In genomic region chr11:64842366-64842759, GRCh38 we compare ENCODE assay signal across 15 cellular contexts. TPM values are rescaled to one million over a fixed set of nuclear protein-coding genes. Genes with fewer than 3 reads are reported as not detected.
A peak's percentile ranks its signal among the peaks of the same experiment; 100 is the strongest.
DNase-seq lines count a peak whose midpoint lies in the region; ATAC-seq and TF ChIP-seq lines count a peak whose summit lies in the region.
"Had no signal": no experiment of that assay in that cellular context is flagged by ENCODE, and none has a peak within 500 bp of the region (broad histone marks: within the 10 kb centered on the region; RNA-seq: fewer than 3 reads in every experiment).

No MANE protein-coding gene starts in this region.

- H3K36me3 Mint-ChIP-seq in Caco-2 (ENCODE audit: insufficient read depth, unreplicated experiment), result peaks cover 38% of the 10 kb centered on the region

- H3K27me3 ChIP-seq in Caco-2 (replicated peaks; ENCODE audit: control insufficient read depth, insufficient read depth, low read length) (no peaks in the 10 kb centered on the region), PC-3 (ENCODE audit: low read length) (no peaks in the 10 kb centered on the region), esophagus (ENCODE audit: control insufficient read depth in 1 of 2, insufficient read depth in 2 of 2, low read length in 2 of 2) (no peaks in the 10 kb centered on the region), trophoblast cell (ENCODE audit: insufficient read depth, low read length) (no peaks in the 10 kb centered on the region)
- H3K27me3 ChIP-seq: adrenal gland had no signal

- H2BK12ac ChIP-seq in trophoblast cell (ENCODE audit: low read length), result peak overlapping the region; percentile 86

- peak overlapping the region; percentile 92 for H3K27ac Mint-ChIP-seq in Caco-2 (ENCODE audit: unreplicated experiment)

- H3K4me2 ChIP-seq in PC-3 (ENCODE audit: low read length) (peak overlapping the region; percentile 97), trophoblast cell (ENCODE audit: low read length) (peak overlapping the region; percentile 70)

- no peak for TF ChIP-seq CTCF in Caco-2 (IDR thresholded peaks at IDR 0.05; ENCODE audit: insufficient read depth in 1 of 2, low read depth in 1 of 2, low read length in 1 of 2, severe bottlenecking in 1 of 2, unreplicated experiment in 1 of 2)
- TF ChIP-seq CTCF in PC-3 (conservative IDR thresholded peaks at IDR 0.05; ENCODE audit: low read depth, low read length), result no peak

- peak overlapping the region; percentile 96 for H3K4ac ChIP-seq in trophoblast cell (ENCODE audit: low read depth, low read length)

- no peaks in the 10 kb centered on the region for H3K27me3 Mint-ChIP-seq in Caco-2 (ENCODE audit: insufficient read depth, unreplicated experiment)

- WGBS in esophagus, 2 donors, result 48 to 50% methylated on average over 6 of the region's 6 CpGs
- WGBS in trophoblast cell (ENCODE audit: extremely low coverage, insufficient coverage, insufficient read length), result no CpG with 5 or more reads among the region's 6 CpGs

- H3K79me1 ChIP-seq in trophoblast cell (ENCODE audit: low read length), result peaks cover 38% of the 10 kb centered on the region

- peak overlapping the region; percentile 99 for H2BK5ac ChIP-seq in trophoblast cell (ENCODE audit: low read depth, low read length, poor library complexity)

- H3K9me2 ChIP-seq in PC-3 (replicated peaks; ENCODE audit: low read length), result no peaks in the 10 kb centered on the region

- H3F3A ChIP-seq in PC-3 (ENCODE audit: low read length, unreplicated experiment), result no peaks in the 10 kb centered on the region

- peaks cover 27% of the 10 kb centered on the region for H3K4me1 ChIP-seq in Caco-2
- peaks cover 29% of the 10 kb centered on the region for H3K4me1 ChIP-seq in PC-3 (ENCODE audit: insufficient read depth, low read length)
- peaks cover 0 to 13% of the 10 kb centered on the region in 2 donors for H3K4me1 ChIP-seq in esophagus (ENCODE audit: control insufficient read depth in 2 of 2, insufficient read depth in 2 of 2, low read length in 1 of 2)
- H3K4me1 ChIP-seq in trophoblast cell (ENCODE audit: control insufficient read depth in 1 of 2, insufficient read depth in 2 of 2, low read length in 2 of 2), result peaks cover 18 to 28% of the 10 kb centered on the region in 2 experiments

- intact Hi-C loops in Caco-2 (cut with micrococcal nuclease; ENCODE audit: unreplicated experiment) (loop anchor here (1.0 to 5.0 kb wide), 3 partner anchors 32 to 65 kb away; partner anchors contain the start of genes MAP4K2, MEN1 and SF1), PC-3 (cut with micrococcal nuclease) (no loop called here)

- peak; percentile 74 to 80 for DNase-seq in Caco-2
- DNase-seq in PC-3, result peak; percentile 38
- DNase-seq in trophoblast cell, result peak; percentile 93
- no peak for DNase-seq in T1000 (lab: John Stamatoyannopoulos, UW)
- no peak for DNase-seq in hypothalamus (lab: John Stamatoyannopoulos, UW)
- DNase-seq in activated effector memory CD4-positive, alpha-beta T cell treated with anti-CD3 and anti-CD28 coated beads, Interleukin-2, amount 50 U/mL, for 16 hours, result no peak
- no peak for DNase-seq in epidermal melanocyte (ENCODE audit: insufficient read length, low spot score)
- DNase-seq: activated T-cell treated with anti-CD3 and anti-CD28 coated beads for 4 hours; NCI-H2107; stimulated activated CD4-positive, alpha-beta T cell treated with anti-CD3 and anti-CD28 coated beads, Interleukin-1b, Interleukin-23, amount 100 ng/mL, for 48 hours; stimulated activated CD8-positive, alpha-beta memory T cell treated with anti-CD3 and anti-CD28 coated beads, Interleukin-4, amount 100 ng/mL, for 48 hours had no signal

- H3K27ac ChIP-seq in PC-3 (ENCODE audit: low read length) (peak overlapping the region; percentile 90), esophagus (ENCODE audit: low read depth in 2 of 2, low read length in 1 of 2) (peak overlapping the region; percentile 94 to 96), trophoblast cell (ENCODE audit: low read depth, low read length) (peak overlapping the region; percentile 98)
- H3K27ac ChIP-seq: coronary artery had no signal

- CTCF ChIA-PET in Caco-2 (lab: Charles Lee) (interaction anchor here (0.6 to 1.2 kb wide), 7 partner anchors 32 to 719 kb away, joined by 3 to 9 read pairs (median 4); partner anchors contain the start of genes ARL2 and MEN1), PC-3 (lab: Charles Lee) (no interaction called here)

- no peak overlapping the region for H3K23ac ChIP-seq in trophoblast cell (ENCODE audit: low read length)

- H3K79me2 ChIP-seq in PC-3 (ENCODE audit: low read length) (peaks cover 28% of the 10 kb centered on the region), trophoblast cell (ENCODE audit: control insufficient read depth, insufficient read depth, low read length, poor library complexity) (peaks cover 21% of the 10 kb centered on the region)

- peak overlapping the region; percentile 98 for H3K14ac ChIP-seq in trophoblast cell (ENCODE audit: low read length)

- peak overlapping the region; percentile 72 for H3K9ac ChIP-seq in PC-3 (ENCODE audit: low read length)
- H3K9ac ChIP-seq in trophoblast cell (ENCODE audit: low read length), result no peak overlapping the region

- ATAC-seq in PC-3, result no peak
- ATAC-seq: activated CD4-positive, CD25-positive, alpha-beta regulatory T cell treated with anti-CD3 and anti-CD28 coated beads, Interleukin-2, amount 50 U/mL, for 24 hours had no signal

- H2AFZ ChIP-seq in PC-3 (ENCODE audit: low read length) (no peak overlapping the region), trophoblast cell (ENCODE audit: insufficient read depth, low read length, poor library complexity) (peak overlapping the region; percentile 53)

- H3K4me3 Mint-ChIP-seq in Caco-2 (ENCODE audit: unreplicated experiment), result peak overlapping the region; percentile 88

- no peaks in the 10 kb centered on the region for H3K9me3 Mint-ChIP-seq in Caco-2 (ENCODE audit: unreplicated experiment)

- H2AK5ac ChIP-seq in trophoblast cell (ENCODE audit: low read length), result peak overlapping the region; percentile 97

- BruUV-seq in Caco-2 (replicated peaks; lab: Mats Ljungman, UMichigan) (TSS peak; percentile 31), PC-3 (replicated peaks; lab: Mats Ljungman, UMichigan) (no TSS peak)

- H3K18ac ChIP-seq in trophoblast cell (ENCODE audit: low read length), result peak overlapping the region; percentile 98

- peak overlapping the region; percentile 98 for H2BK120ac ChIP-seq in trophoblast cell (ENCODE audit: insufficient read depth, low read length, poor library complexity)

- POLR2A ChIA-PET in Caco-2 (lab: Charles Lee) (interaction anchor here (0.6 to 1.9 kb wide), 5 partner anchors 32 to 65 kb away, joined by 3 to 13 read pairs (median 5); partner anchors contain the start of gene SF1), PC-3 (lab: Charles Lee; ENCODE audit: unreplicated experiment) (no interaction called here)

- H3K9me3 ChIP-seq in Caco-2 (no peaks in the 10 kb centered on the region), PC-3 (ENCODE audit: low read length) (no peaks in the 10 kb centered on the region), esophagus (ENCODE audit: control insufficient read depth in 2 of 2, insufficient read depth in 1 of 2, low read depth in 1 of 2, low read length in 1 of 2) (no peaks in the 10 kb centered on the region), trophoblast cell (ENCODE audit: insufficient read depth, low read depth, low read length) (peaks cover 6% of the 10 kb centered on the region)
- H3K9me3 ChIP-seq: adrenal gland had no signal

- H4K20me1 ChIP-seq in PC-3 (ENCODE audit: low read length), result no peaks in the 10 kb centered on the region

- H3K36me3 ChIP-seq in Caco-2 (ENCODE audit: control insufficient read depth, insufficient read depth, low read length), result peaks cover 7% of the 10 kb centered on the region
- peaks cover 17% of the 10 kb centered on the region; the same call in 1 of the 2 replicates for H3K36me3 ChIP-seq in PC-3 (ENCODE audit: low read depth, low read length)
- H3K36me3 ChIP-seq in esophagus (ENCODE audit: control insufficient read depth in 2 of 2, insufficient read depth in 2 of 2, low read length in 1 of 2), result peaks cover 0 to 28% of the 10 kb centered on the region in 2 donors
- peaks cover 34 to 35% of the 10 kb centered on the region in 2 experiments for H3K36me3 ChIP-seq in trophoblast cell (ENCODE audit: control insufficient read depth in 1 of 2, insufficient read depth in 2 of 2, low read length in 2 of 2)
- H3K36me3 ChIP-seq: adrenal gland had no signal

- H4K12ac ChIP-seq in trophoblast cell (ENCODE audit: low read depth, low read length), result peak overlapping the region; percentile 88

- H4K91ac ChIP-seq in trophoblast cell (ENCODE audit: low read depth, low read length), result peak overlapping the region; percentile 88

- peak overlapping the region; percentile 79 for H3K4me3 ChIP-seq in Caco-2 (ENCODE audit: low read depth, low read length)
- peak overlapping the region; percentile 83 for H3K4me3 ChIP-seq in PC-3 (ENCODE audit: low read length)
- peak overlapping the region; percentile 24 to 54 for H3K4me3 ChIP-seq in esophagus (ENCODE audit: low read depth in 1 of 2, low read length in 2 of 2)
- no peak overlapping the region for H3K4me3 ChIP-seq in trophoblast cell (ENCODE audit: low read depth, low read length)
- H3K4me3 ChIP-seq: adrenal gland, coronary artery had no signal

- peak overlapping the region; percentile 98 for H4K8ac ChIP-seq in trophoblast cell (ENCODE audit: low read depth, low read length)

- H3K4me1 Mint-ChIP-seq in Caco-2 (ENCODE audit: low read depth, unreplicated experiment), result peaks cover 18% of the 10 kb centered on the region

RNA-seq across cellular contexts. Expression of gene CDC42BPG, which starts 2.1 kb away (rescaled TPM):
- total RNA-seq in Caco-2 (2022) (29.1 and 36.0 TPM in 2 replicates), PC-3 (2014; rRNA removed) (14.5 and 30.5 TPM in 2 replicates)
- polyA plus RNA-seq in esophagus, result 10 to 100 TPM; 17.5 to 30.7 TPM
- polyA plus RNA-seq in trophoblast cell (2013), result 19.4 and 20.9 TPM in 2 replicates

RNA-seq across cellular contexts. Expression of gene MEN1, which starts 32.0 kb away (rescaled TPM):
- total RNA-seq in Caco-2 (2022), result 32.7 and 36.8 TPM in 2 replicates
- total RNA-seq in PC-3 (2014; rRNA removed), result 46.1 and 54.1 TPM in 2 replicates
- polyA plus RNA-seq in esophagus, result 10 to 100 TPM; 15.4 to 19.0 TPM
- 53.4 and 53.7 TPM in 2 replicates for polyA plus RNA-seq in trophoblast cell (2013)

RNA-seq across cellular contexts. Expression of gene EHD1, which starts 36.1 kb away (rescaled TPM):
- 123 and 129 TPM in 2 replicates for total RNA-seq in Caco-2 (2022)
- 340 and 370 TPM in 2 replicates for total RNA-seq in PC-3 (2014; rRNA removed)
- 10 to 100 TPM; 16.1 to 28.7 TPM for polyA plus RNA-seq in esophagus
- 138 and 148 TPM in 2 replicates for polyA plus RNA-seq in trophoblast cell (2013)

RNA-seq across cellular contexts. Expression of gene MAP4K2, which starts 39.3 kb away (rescaled TPM):
- total RNA-seq in Caco-2 (2022) (16.8 and 21.4 TPM in 2 replicates), PC-3 (2014; rRNA removed) (55.6 and 57.0 TPM in 2 replicates)
- 1 to 10 TPM; 4.7 to 7.5 TPM for polyA plus RNA-seq in esophagus
- 17.9 and 19.2 TPM in 2 replicates for polyA plus RNA-seq in trophoblast cell (2013)

Comparison
In these comparisons a context has a peak if more than half of its experiments do, and no peak if none do; other contexts are left out.
1. DNase-seq: peak in Caco-2 (2 of 2), PC-3 (single experiment) and trophoblast cell (2 of 2); none in T1000 (single experiment), hypothalamus (0 of 51), activated effector memory CD4-positive, alpha-beta T cell treated with anti-CD3 and anti-CD28 coated beads, Interleukin-2, amount 50 U/mL, for 16 hours (single experiment) and epidermal melanocyte (single experiment).
2. Peak in every context shown above with its lines, with median percentiles within 50 percentile points of each other: H3K27ac ChIP-seq.